In genomic region chrX:119398974-119399771, GRCh38 we compare ENCODE assay signal across 1 cellular context.
TF ChIP-seq lines count a peak whose summit lies in the region.

SLC25A43 (plus strand) TSS chrX:119399336; CDS start chrX:119399404, 68 bp downstream.

TF ChIP-seq in K562, 482 proteins besides CTCF, POLR2A, EP300 and RAD21 (continued from another document and continues in another):
- TF ChIP-seq CREB3L1 (IDR thresholded peaks at IDR 0.05; ENCODE audit: borderline replicate concordance, low read depth), result peak; percentile 70; the same call in 1 of the 2 replicates
- TF ChIP-seq ZNF655 (CRISPR knock-in tag; IDR thresholded peaks at IDR 0.05), result no peak
- no peak for TF ChIP-seq NFE2 (IDR thresholded peaks at IDR 0.05; ENCODE audit: low read depth)
- TF ChIP-seq ZNF133 (CRISPR knock-in tag; IDR thresholded peaks at IDR 0.05), result no peak
- TF ChIP-seq ZNF699 (CRISPR knock-in tag; IDR thresholded peaks at IDR 0.05; ENCODE audit: insufficient replicate concordance), result no peak
- peak; percentile 85 for TF ChIP-seq POLR2G (IDR thresholded peaks at IDR 0.05; ENCODE audit: low read depth, low read length)
- no peak for TF ChIP-seq NEUROD1 (IDR thresholded peaks at IDR 0.05; ENCODE audit: borderline replicate concordance, low read depth, low read length, partially characterized antibody)
- TF ChIP-seq BCOR (IDR thresholded peaks at IDR 0.05), result no peak
- no peak for TF ChIP-seq ZNF707 (CRISPR knock-in tag; conservative IDR thresholded peaks at IDR 0.05)
- no peak for TF ChIP-seq GTF2A2 (tag; IDR thresholded peaks at IDR 0.05)
- no peak for TF ChIP-seq CHAMP1 (IDR thresholded peaks at IDR 0.05)
- no peak for TF ChIP-seq ZNF124 (CRISPR knock-in tag; IDR thresholded peaks at IDR 0.05)
- TF ChIP-seq DLX4 (CRISPR knock-in tag; IDR thresholded peaks at IDR 0.05), result no peak
- TF ChIP-seq TRIM25 (IDR thresholded peaks at IDR 0.05; ENCODE audit: borderline replicate concordance), result no peak
- TF ChIP-seq SETDB1 (IDR thresholded peaks at IDR 0.05; ENCODE audit: low read length), result no peak
- TF ChIP-seq RCOR1 (IDR thresholded peaks at IDR 0.05; ENCODE audit: borderline replicate concordance in 1 of 2, low read depth in 2 of 2, low read length in 2 of 2), result no peak
- no peak for TF ChIP-seq TCF7 (IDR thresholded peaks at IDR 0.05; ENCODE audit: borderline replicate concordance)
- TF ChIP-seq HMGN3 (IDR thresholded peaks at IDR 0.05; ENCODE audit: borderline replicate concordance, extremely low read depth, insufficient read length, low read depth, low read length), result no peak
- peak; percentile 96 for TF ChIP-seq PRDM10 (IDR thresholded peaks at IDR 0.05; ENCODE audit: partially characterized antibody)
- peak; percentile 76 for TF ChIP-seq RBFOX2 (IDR thresholded peaks at IDR 0.05; ENCODE audit: low read depth, low read length)
- TF ChIP-seq EGR1 (conservative IDR thresholded peaks at IDR 0.05), result no peak
- TF ChIP-seq ZNF398 (CRISPR knock-in tag; IDR thresholded peaks at IDR 0.05), result no peak
- no peak for TF ChIP-seq CEBPZ (IDR thresholded peaks at IDR 0.05; ENCODE audit: borderline replicate concordance, low read depth, low read length)
- TF ChIP-seq HES1 (IDR thresholded peaks at IDR 0.05; ENCODE audit: low read depth), result no peak
- no peak for TF ChIP-seq KDM1A (IDR thresholded peaks at IDR 0.05)
- TF ChIP-seq SAP30 (IDR thresholded peaks at IDR 0.05; ENCODE audit: borderline replicate concordance, insufficient read depth, low read depth, low read length, poor library complexity, severe bottlenecking), result no peak
- no peak for TF ChIP-seq ZNF584 (CRISPR knock-in tag; IDR thresholded peaks at IDR 0.05; ENCODE audit: low read depth)
- TF ChIP-seq ZNF431 (CRISPR knock-in tag; IDR thresholded peaks at IDR 0.05), result peak; percentile 42; the same call in 1 of the 2 replicates
- no peak for TF ChIP-seq ZNF518B (CRISPR knock-in tag; IDR thresholded peaks at IDR 0.05)
- TF ChIP-seq EHMT2 (IDR thresholded peaks at IDR 0.05), result no peak
- TF ChIP-seq TRIM24 (IDR thresholded peaks at IDR 0.05), result no peak
- no peak for TF ChIP-seq ERF (CRISPR knock-in tag; IDR thresholded peaks at IDR 0.05)
